34 cellular contexts compared by ENCODE assay signal in genomic region chr13:39335721-39336120, GRCh38.
"Had no signal": no experiment of that assay in that cellular context is flagged by ENCODE, and none has a peak within 500 bp of the region (broad histone marks: within the 10 kb centered on the region; RNA-seq: fewer than 3 reads in every experiment).

No MANE protein-coding gene starts in this region.

- DNase-seq: activated CD4-positive, alpha-beta memory T cell treated with anti-CD3 and anti-CD28 coated beads, Interleukin-2, amount 10 ng/mL, durations not matched to agents 7 days and 5 days; activated CD4-positive, alpha-beta T cell treated with anti-CD3 and anti-CD28 coated beads for 1 hour; activated CD4-positive, alpha-beta T cell treated with anti-CD3 and anti-CD28 coated beads for 48 hours; activated CD4-positive, CD25-positive, alpha-beta regulatory T cell; activated gamma-delta T cell; activated naive CD4-positive, alpha-beta T cell treated with Interleukin-2 at 50 U/mL for 16 hours; activated naive CD8-positive, alpha-beta T cell treated with anti-CD3 and anti-CD28 coated beads, Interleukin-2, amount 10 ng/mL, durations not matched to agents 7 days and 5 days; activated T-cell treated with anti-CD3 and anti-CD28 coated beads, Interleukin-2, amount 50 U/mL, for 24 hours; amygdala; Karpas-422; KBM-7; MG63; MV-4-11; NCI-H1092 treated with DMSO at 0.1 percent for 48 hours; NCI-H1417; NCI-H146; NCI-H187; NCI-H2029 treated with DMSO at 0.1 percent for 48 hours; NCI-H2171 treated with DMSO at 0.1 percent for 48 hours; NCI-H226; NCI-H446 treated with DMSO at 0.1 percent for 48 hours; NCI-H69; NK-92 treated with Interleukin-12 subunit alpha and Interleukin-12 subunit beta, amount 100 ng/mL, for 24 hours; Right ventricle myocardium superior; SW 1271; T-helper 1 cell; T-helper 2 cell; T-helper 9 cell; WERI-Rb-1 had no signal

- H3K4me3 ChIP-seq: ascending aorta, cardiac muscle cell, MG63 had no signal

- H3K9me3 Mint-ChIP-seq: activated CD4-positive, alpha-beta memory T cell treated with anti-CD3 and anti-CD28 coated beads, Interleukin-2, amount 10 ng/mL, durations not matched to agents 7 days and 5 days; activated naive CD4-positive, alpha-beta T cell treated with anti-CD3 and anti-CD28 coated beads, Interleukin-2, amount 50 U/mL, for 24 hours; activated T-cell treated with anti-CD3 and anti-CD28 coated beads, Interleukin-2, amount 50 U/mL, for 24 hours had no signal

- H3K27ac Mint-ChIP-seq: activated CD4-positive, alpha-beta memory T cell treated with anti-CD3 and anti-CD28 coated beads, Interleukin-2, amount 10 ng/mL, durations not matched to agents 7 days and 5 days; activated naive CD4-positive, alpha-beta T cell treated with anti-CD3 and anti-CD28 coated beads, Interleukin-2, amount 50 U/mL, for 24 hours; activated naive CD8-positive, alpha-beta T cell treated with anti-CD3 and anti-CD28 coated beads, Interleukin-2, amount 10 ng/mL, durations not matched to agents 7 days and 5 days; activated T-cell treated with anti-CD3 and anti-CD28 coated beads, Interleukin-2, amount 50 U/mL, for 24 hours; activated T-helper 2 cell treated with anti-CD3 and anti-CD28 coated beads, Interferon-gamma antibody, Interleukin-2, Interleukin-4, amounts not matched to agents 10 μg/mL and 5 μg/mL and 100 μg/mL, durations not matched to agents 14 hours and 24 hours and 36 hours had no signal

- H3K27me3 Mint-ChIP-seq: activated CD4-positive, alpha-beta memory T cell treated with anti-CD3 and anti-CD28 coated beads, Interleukin-2, amount 10 ng/mL, durations not matched to agents 7 days and 5 days; central memory CD8-positive, alpha-beta T cell had no signal

- H3K9me3 ChIP-seq: ascending aorta had no signal

- H3K4me1 ChIP-seq: ascending aorta had no signal

- H3K36me3 Mint-ChIP-seq: activated naive CD4-positive, alpha-beta T cell treated with anti-CD3 and anti-CD28 coated beads, Interleukin-2, amount 50 U/mL, for 24 hours; activated naive CD8-positive, alpha-beta T cell treated with anti-CD3 and anti-CD28 coated beads, Interleukin-2, amount 10 ng/mL, durations not matched to agents 7 days and 5 days had no signal

- H3K27me3 ChIP-seq: ascending aorta, cardiac muscle cell, MG63 had no signal

- H3K36me3 ChIP-seq: ascending aorta, cardiac muscle cell, WERI-Rb-1 had no signal

- H3K27ac ChIP-seq: ascending aorta, cardiac muscle cell, WERI-Rb-1 had no signal

- H3K4me1 Mint-ChIP-seq: activated CD4-positive, alpha-beta memory T cell treated with anti-CD3 and anti-CD28 coated beads, Interleukin-2, amount 10 ng/mL, durations not matched to agents 7 days and 5 days; activated naive CD4-positive, alpha-beta T cell treated with anti-CD3 and anti-CD28 coated beads, Interleukin-2, amount 50 U/mL, for 24 hours; central memory CD8-positive, alpha-beta T cell had no signal

- H3K4me3 Mint-ChIP-seq: activated CD4-positive, alpha-beta memory T cell treated with anti-CD3 and anti-CD28 coated beads, Interleukin-2, amount 10 ng/mL, durations not matched to agents 7 days and 5 days; activated naive CD4-positive, alpha-beta T cell treated with anti-CD3 and anti-CD28 coated beads, Interleukin-2, amount 50 U/mL, for 24 hours; activated naive CD8-positive, alpha-beta T cell treated with anti-CD3 and anti-CD28 coated beads, Interleukin-2, amount 10 ng/mL, durations not matched to agents 7 days and 5 days; activated T-cell treated with anti-CD3 and anti-CD28 coated beads, Interleukin-2, amount 50 U/mL, for 24 hours; central memory CD8-positive, alpha-beta T cell had no signal
